8 cellular contexts compared by ENCODE assay signal in genomic region chr10:35642023-35642792, GRCh38.
DNase-seq lines count a peak whose midpoint lies in the region; ATAC-seq and TF ChIP-seq lines count a peak whose summit lies in the region.

Gene FZD8, minus strand, starts transcription at chr10:35642296. Its CDS starts 867 bp downstream, at chr10:35641429.

- TF ChIP-seq CTCF in 22Rv1 (IDR thresholded peaks at IDR 0.05) (no peak; the same call in 1 of the 2 replicates), choroid plexus epithelial cell (conservative IDR thresholded peaks at IDR 0.05; ENCODE audit: low read depth, low read length) (peak; percentile 24)

- peak within 1 kb of the TSS; percentile 94 for H3K27ac ChIP-seq in 22Rv1

- ATAC-seq in GM18519 (IDR thresholded peaks at IDR 0.05; ENCODE audit: low FRiP score, unreplicated experiment) (peak; percentile 83), HG03039 (IDR thresholded peaks at IDR 0.05; ENCODE audit: unreplicated experiment) (peak; percentile 89)

- peak within 1 kb of the TSS; percentile 76 for H3K4me3 ChIP-seq in choroid plexus epithelial cell (ENCODE audit: low read depth, low read length)

- DNase-seq in NCI-H2107 treated with DMSO at 0.1 percent for 48 hours (lab: John Stamatoyannopoulos, UW; ENCODE audit: unreplicated experiment) (peak; percentile 42), choroid plexus epithelial cell (ENCODE audit: low read depth) (peak; percentile 96), kidney glomerular epithelial cell (lab: John Stamatoyannopoulos, UW) (peak; percentile 86)
- peak; percentile 48 for DNase-seq in activated CD4-positive, alpha-beta T cell treated with anti-CD3 and anti-CD28 coated beads for 1 hour
- peak; percentile 34 to 60 for DNase-seq in stimulated activated CD4-positive, alpha-beta T cell treated with anti-CD3 and anti-CD28 coated beads, Interleukin-15, amount 100 ng/mL, for 1 hour (ENCODE audit: low read depth in 1 of 2, low spot score in 1 of 2)

Comparison
In these comparisons a context has a peak if more than half of its experiments do, and no peak if none do; other contexts are left out.
1. Peak in every context shown above with its lines: DNase-seq, ATAC-seq, H3K4me3 ChIP-seq and H3K27ac ChIP-seq.
2. DNase-seq: peak in every context shown above with its lines; median percentile 96 in choroid plexus epithelial cell; 86 in kidney glomerular epithelial cell; 48 in activated CD4-positive, alpha-beta T cell treated with anti-CD3 and anti-CD28 coated beads for 1 hour; 47 in stimulated activated CD4-positive, alpha-beta T cell treated with anti-CD3 and anti-CD28 coated beads, Interleukin-15, amount 100 ng/mL, for 1 hour; 42 in NCI-H2107 treated with DMSO at 0.1 percent for 48 hours.